ENCODE assay signal across 8 cellular contexts in genomic region chr1:205484985-205485967, GRCh38. TPM values are rescaled to one million over a fixed set of nuclear protein-coding genes. Genes with fewer than 3 reads are reported as not detected.
DNase-seq lines count a peak whose midpoint lies in the region; ATAC-seq and TF ChIP-seq lines count a peak whose summit lies in the region.

No MANE protein-coding gene starts in this region.

- H3K27ac Mint-ChIP-seq in activated CD4-positive, alpha-beta memory T cell treated with anti-CD3 and anti-CD28 coated beads, Interleukin-2, amount 10 ng/mL, durations not matched to agents 7 days and 5 days, result no peak overlapping the region
- no peak overlapping the region for H3K27ac Mint-ChIP-seq in mesothelial cell of epicardium

- no peak for ATAC-seq in HG02610 (IDR thresholded peaks at IDR 0.05; ENCODE audit: unreplicated experiment)

- no peaks in the 10 kb centered on the region for H3K9me3 ChIP-seq in effector memory CD4-positive, alpha-beta T cell (ENCODE audit: control insufficient read depth, low read length)

- H3K27me3 Mint-ChIP-seq in activated CD4-positive, alpha-beta memory T cell treated with anti-CD3 and anti-CD28 coated beads, Interleukin-2, amount 10 ng/mL, durations not matched to agents 7 days and 5 days, result peaks cover 38% of the 10 kb centered on the region
- peaks cover 63% of the 10 kb centered on the region for H3K27me3 Mint-ChIP-seq in mesothelial cell of epicardium (ENCODE audit: low read depth)

- peaks cover 5% of the 10 kb centered on the region for H3K27me3 ChIP-seq in effector memory CD4-positive, alpha-beta T cell (replicated peaks; ENCODE audit: control insufficient read depth, insufficient read depth, low read length, poor library complexity, severe bottlenecking)

- no peak overlapping the region for H3K4me3 ChIP-seq in effector memory CD4-positive, alpha-beta T cell (ENCODE audit: insufficient read depth, low read depth, low read length, poor library complexity, severe bottlenecking)

- no peaks in the 10 kb centered on the region for H3K9me3 Mint-ChIP-seq in activated CD4-positive, alpha-beta memory T cell treated with anti-CD3 and anti-CD28 coated beads, Interleukin-2, amount 10 ng/mL, durations not matched to agents 7 days and 5 days
- no peaks in the 10 kb centered on the region for H3K9me3 Mint-ChIP-seq in mesothelial cell of epicardium

- DNase-seq in ELR (ENCODE audit: low read depth) (peak; percentile 75), HT1080 (ENCODE audit: low read depth) (peak; percentile 73), NCI-H82 treated with DMSO at 0.1 percent for 48 hours (lab: John Stamatoyannopoulos, UW; ENCODE audit: unreplicated experiment) (peak; percentile 97), mesothelial cell of epicardium (ENCODE audit: low spot score in 2 of 2, unreplicated experiment in 2 of 2) (peak in 1 of 2 experiments; percentile 71)
- peak; percentile 69 for DNase-seq in activated CD4-positive, alpha-beta memory T cell treated with anti-CD3 and anti-CD28 coated beads, Interleukin-2, amount 10 ng/mL, durations not matched to agents 7 days and 5 days
- DNase-seq in effector memory CD4-positive, alpha-beta T cell, result peak; percentile 36 to 45 (median 38)
- DNase-seq in stimulated activated CD8-positive, alpha-beta memory T cell treated with anti-CD3 and anti-CD28 coated beads, Interleukin-4, amount 100 ng/mL, for 48 hours, result peak; percentile 72

- H3K4me1 Mint-ChIP-seq in activated CD4-positive, alpha-beta memory T cell treated with anti-CD3 and anti-CD28 coated beads, Interleukin-2, amount 10 ng/mL, durations not matched to agents 7 days and 5 days, result peaks cover 17% of the 10 kb centered on the region
- no peaks in the 10 kb centered on the region for H3K4me1 Mint-ChIP-seq in mesothelial cell of epicardium

- peak; percentile 96 for TF ChIP-seq CTCF in mesothelial cell of epicardium (IDR thresholded peaks at IDR 0.05; ENCODE audit: unreplicated experiment)

- CTCF ChIA-PET in activated CD4-positive, alpha-beta memory T cell treated with anti-CD3 and anti-CD28 coated beads, Interleukin-2, amount 10 ng/mL, durations not matched to agents 7 days and 5 days (lab: Charles Lee), result interaction anchor here (0.6 to 7.9 kb wide), 60 partner anchors 7 to 577 kb away, joined by 3 to 133 read pairs (median 4); partner anchors contain the start of genes BLACAT1, ELK4, KLHDC8A and LEMD1

- H3K36me3 Mint-ChIP-seq in activated CD4-positive, alpha-beta memory T cell treated with anti-CD3 and anti-CD28 coated beads, Interleukin-2, amount 10 ng/mL, durations not matched to agents 7 days and 5 days (ENCODE audit: low read depth), result no peaks in the 10 kb centered on the region
- H3K36me3 Mint-ChIP-seq in mesothelial cell of epicardium, result no peaks in the 10 kb centered on the region

- H3K36me3 ChIP-seq in effector memory CD4-positive, alpha-beta T cell (ENCODE audit: control insufficient read depth, insufficient read depth, low read length), result no peaks in the 10 kb centered on the region

- no peak overlapping the region for H3K27ac ChIP-seq in effector memory CD4-positive, alpha-beta T cell (ENCODE audit: insufficient read depth, low read length, poor library complexity, severe bottlenecking)

- POLR2A ChIA-PET in activated CD4-positive, alpha-beta memory T cell treated with anti-CD3 and anti-CD28 coated beads, Interleukin-2, amount 10 ng/mL, durations not matched to agents 7 days and 5 days (lab: Charles Lee), result interaction anchor here (1.1 to 1.4 kb wide), 2 partner anchors 88 to 131 kb away, joined by 5 to 7 read pairs; no protein-coding TSS in a partner anchor

- no peak overlapping the region for H3K4me3 Mint-ChIP-seq in activated CD4-positive, alpha-beta memory T cell treated with anti-CD3 and anti-CD28 coated beads, Interleukin-2, amount 10 ng/mL, durations not matched to agents 7 days and 5 days
- H3K4me3 Mint-ChIP-seq in mesothelial cell of epicardium, result no peak overlapping the region

- peaks cover 7% of the 10 kb centered on the region for H3K4me1 ChIP-seq in effector memory CD4-positive, alpha-beta T cell (ENCODE audit: control insufficient read depth, insufficient read depth, low read length, poor library complexity, severe bottlenecking)

RNA-seq across cellular contexts. Expression of gene CDK18, which starts 19.2 kb away (rescaled TPM):
- total RNA-seq in HT1080 (2014; rRNA removed; shearing (Covaris generic)), result 0.87 and 1.7 TPM in 2 replicates
- 2.8 and 2.9 TPM in 2 replicates for polyA plus RNA-seq in HT1080 (2015; cell fraction: cytosol; rRNA removed)
- 4.5 and 8.6 TPM in 2 replicates for polyA plus RNA-seq in HT1080 (2015; cell fraction: nucleus; rRNA removed)
- total RNA-seq in activated CD4-positive, alpha-beta memory T cell treated with anti-CD3 and anti-CD28 coated beads, Interleukin-2, amount 10 ng/mL, durations not matched to agents 7 days and 5 days, result 1 to 10 TPM; 1.1 to 1.4 TPM
- 28.7 to 33.2 TPM (median 31.1 TPM) in 3 replicates for total RNA-seq in mesothelial cell of epicardium

RNA-seq across cellular contexts. Expression of gene BLACAT1, which starts 29.4 kb away (rescaled TPM):
- 0.10 and 0.19 TPM in 2 replicates for total RNA-seq in HT1080 (2014; rRNA removed; shearing (Covaris generic))
- polyA plus RNA-seq in HT1080 (2015; cell fraction: cytosol; rRNA removed), result 0.50 and 0.93 TPM in 2 replicates
- polyA plus RNA-seq in HT1080 (2015; cell fraction: nucleus; rRNA removed), result 2.6 and 4.2 TPM in 2 replicates
- under 1 TPM; 0.55 to 0.65 TPM for total RNA-seq in activated CD4-positive, alpha-beta memory T cell treated with anti-CD3 and anti-CD28 coated beads, Interleukin-2, amount 10 ng/mL, durations not matched to agents 7 days and 5 days
- total RNA-seq in mesothelial cell of epicardium, result 0.66 to 0.74 TPM (median 0.72 TPM) in 3 replicates

Comparison
In these comparisons a context has a peak if more than half of its experiments do, and no peak if none do; other contexts are left out.
1. RNA of gene CDK18, which starts 19.2 kb away (total RNA-seq): 28.7 to 33.2 TPM in mesothelial cell of epicardium; 0.87 to 1.7 TPM in HT1080 and 1.1 to 1.4 TPM in activated CD4-positive, alpha-beta memory T cell treated with anti-CD3 and anti-CD28 coated beads, Interleukin-2, amount 10 ng/mL, durations not matched to agents 7 days and 5 days; every median in the first group is over 10 times any median in the second.